Comparison of ENCODE assay signal across 8 cellular contexts in the genomic region with DNA sequence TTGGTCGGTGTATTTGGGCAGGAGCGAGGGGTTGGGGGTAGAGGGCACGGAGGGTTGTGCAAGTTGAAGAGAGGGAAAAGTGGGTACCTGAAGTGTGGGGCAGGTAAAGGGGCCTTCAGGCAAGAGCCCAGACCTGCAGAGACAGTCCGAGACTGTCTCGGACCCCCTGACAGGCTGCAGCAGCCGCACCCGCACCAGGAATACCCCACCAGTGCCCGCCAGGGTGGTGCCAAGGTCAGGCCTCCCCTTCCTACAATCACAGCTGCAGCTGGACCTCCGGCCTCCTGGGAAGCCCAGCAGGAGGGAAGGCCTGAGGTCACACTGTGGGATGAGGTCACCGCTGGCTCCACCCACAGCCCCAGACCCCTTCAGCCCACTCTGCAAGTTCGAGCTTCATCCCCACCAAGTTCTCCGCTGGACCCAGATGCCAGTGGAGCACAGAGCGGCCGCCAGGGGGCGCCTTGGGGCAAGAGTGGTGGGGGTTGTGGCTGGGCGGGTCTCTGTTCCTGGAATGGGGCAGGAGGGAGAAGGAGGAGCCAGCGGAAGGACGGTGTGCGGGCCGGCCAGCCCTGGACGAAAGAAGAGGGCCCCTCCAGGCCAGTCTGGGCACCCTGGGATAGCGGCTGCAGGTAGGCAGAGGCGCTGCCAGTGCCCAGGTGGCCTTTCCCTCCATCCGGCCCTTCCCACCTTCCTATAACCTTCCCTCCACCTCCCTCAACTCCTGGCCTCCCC. TPM values are rescaled to one million over a fixed set of nuclear protein-coding genes. Genes with fewer than 3 reads are reported as not detected.
DNase-seq lines count a peak whose midpoint lies in the region; ATAC-seq and TF ChIP-seq lines count a peak whose summit lies in the region.

A gene (plus strand): TSS at position 539 of the 732 bp plus-strand sequence. CDS start 452 bp downstream, outside the sequence.

- H3K27ac ChIP-seq in CD4-positive, CD25-positive, alpha-beta regulatory T cell (ENCODE audit: insufficient read depth, low read length, poor library complexity, severe bottlenecking): no peak within 1 kb of the TSS
- H3K27ac ChIP-seq in colonic mucosa: peak within 1 kb of the TSS; percentile 53

- ATAC-seq in CD4-positive, CD25-positive, alpha-beta regulatory T cell (ENCODE audit: low read depth in 2 of 2): peak; percentile 62 to 70
- ATAC-seq in left lobe of liver (peak; percentile 91), HG03571 (IDR thresholded peaks at IDR 0.05; ENCODE audit: unreplicated experiment) (no peak)

- TF ChIP-seq CTCF in colonic mucosa (IDR thresholded peaks at IDR 0.05): peak; percentile 89

- H3K36me3 Mint-ChIP-seq in CD4-positive, CD25-positive, alpha-beta regulatory T cell: peaks cover 10% of the 10 kb centered on the region

- peaks cover 0 to 9% (median 0%) of the 10 kb centered on the region in 4 donors for H3K4me1 Mint-ChIP-seq in CD4-positive, CD25-positive, alpha-beta regulatory T cell

- peak within 1 kb of the TSS; percentile 70 to 76 for H3K9ac ChIP-seq in colonic mucosa (ENCODE audit: low read depth in 2 of 2, low read length in 2 of 2)

- H3K9me3 ChIP-seq in CD4-positive, CD25-positive, alpha-beta regulatory T cell (ENCODE audit: control insufficient read depth in 2 of 2, low read length in 2 of 2): no peaks in the 10 kb centered on the region
- no peaks in the 10 kb centered on the region for H3K9me3 ChIP-seq in HAP-1
- no peaks in the 10 kb centered on the region for H3K9me3 ChIP-seq in colonic mucosa

- no peaks in the 10 kb centered on the region for H3K27me3 Mint-ChIP-seq in CD4-positive, CD25-positive, alpha-beta regulatory T cell

- H3K4me1 ChIP-seq in CD4-positive, CD25-positive, alpha-beta regulatory T cell (ENCODE audit: control insufficient read depth, insufficient read depth, low read length, poor library complexity, severe bottlenecking): peaks cover 7% of the 10 kb centered on the region
- H3K4me1 ChIP-seq in HAP-1: peaks cover 3% of the 10 kb centered on the region; the same call in 1 of the 2 replicates
- H3K4me1 ChIP-seq in colonic mucosa: no peaks in the 10 kb centered on the region

- no peak within 1 kb of the TSS for H3K4me3 Mint-ChIP-seq in CD4-positive, CD25-positive, alpha-beta regulatory T cell

- H3K9me3 Mint-ChIP-seq in CD4-positive, CD25-positive, alpha-beta regulatory T cell: peaks cover 0 to 1% (median 0%) of the 10 kb centered on the region in 7 donors

- no peaks in the 10 kb centered on the region for H3K27me3 ChIP-seq in CD4-positive, CD25-positive, alpha-beta regulatory T cell (ENCODE audit: control insufficient read depth, insufficient read depth, low read length)
- H3K27me3 ChIP-seq in HAP-1 (ENCODE audit: low read depth) (no peaks in the 10 kb centered on the region), colonic mucosa (no peaks in the 10 kb centered on the region)

- intact Hi-C loops in colonic mucosa (cut with DNase I): loop anchor here (2.0 to 10.0 kb wide), 5 partner anchors 112 to 882 kb away; a partner anchor contains a TSS

- peak within 1 kb of the TSS in 1 of 3 donors; percentile 80 for H3K27ac Mint-ChIP-seq in CD4-positive, CD25-positive, alpha-beta regulatory T cell

- in situ Hi-C loops in HAP-1 (cut with MboI; ENCODE audit: low sequenced_read_pairs): no loop called here

- peak; percentile 67 to 72 (median 68) for DNase-seq in CD4-positive, CD25-positive, alpha-beta regulatory T cell
- DNase-seq in HAP-1 (ENCODE audit: low spot score in 2 of 2) (peak; percentile 73 to 95), NCI-H345 treated with DMSO at 0.1 percent for 48 hours (lab: John Stamatoyannopoulos, UW; ENCODE audit: unreplicated experiment) (peak; percentile 68), colonic mucosa (peak; percentile 95), left lobe of liver (ENCODE audit: low spot score) (peak; percentile 92)
- peak; percentile 77 to 84 for DNase-seq in activated CD4-positive, alpha-beta T cell treated with anti-CD3 and anti-CD28 coated beads for 4 hours
- peak; percentile 89 to 90 for DNase-seq in stimulated activated CD4-positive, alpha-beta T cell treated with anti-CD3 and anti-CD28 coated beads, Interleukin-2, amount 100 ng/mL, for 24 hours

- H3K36me3 ChIP-seq in CD4-positive, CD25-positive, alpha-beta regulatory T cell (ENCODE audit: control insufficient read depth, insufficient read depth, low read length): peaks cover 29% of the 10 kb centered on the region
- H3K36me3 ChIP-seq in HAP-1 (replicated peaks) (peaks cover 30% of the 10 kb centered on the region), colonic mucosa (peaks cover 4% of the 10 kb centered on the region)

- no peak within 1 kb of the TSS for H3K4me3 ChIP-seq in CD4-positive, CD25-positive, alpha-beta regulatory T cell (ENCODE audit: low read depth, low read length)
- H3K4me3 ChIP-seq in HAP-1: no peak within 1 kb of the TSS
- peak within 1 kb of the TSS; percentile 56 for H3K4me3 ChIP-seq in colonic mucosa

RNA-seq across cellular contexts. Expression of the gene that starts here (rescaled TPM):
- not detected for total RNA-seq in CD4-positive, CD25-positive, alpha-beta regulatory T cell
- under 1 TPM in 2 of 4 donors, not detected in 2; 0.07 to 0.31 TPM for polyA plus RNA-seq in CD4-positive, CD25-positive, alpha-beta regulatory T cell
- total RNA-seq in colonic mucosa (10 to 100 TPM; 19.0 to 20.9 TPM), left lobe of liver (71.5 TPM)

Comparison
In these comparisons a context has a peak if more than half of its experiments do, and no peak if none do; other contexts are left out.
1. RNA of the gene that starts here (total RNA-seq): 71.5 TPM in left lobe of liver (single experiment) and 19.0 to 20.9 TPM in colonic mucosa; not detected in CD4-positive, CD25-positive, alpha-beta regulatory T cell (single experiment); every median in the first group is over 10 times any median in the second.
2. Peak in DNase-seq and ATAC-seq in CD4-positive, CD25-positive, alpha-beta regulatory T cell; RNA of the gene not detected or under 1 TPM.
3. Peak in every context shown above with its lines, with median percentiles within 50 percentile points of each other: DNase-seq.